ENCODE assay signal across 21 cellular contexts in the genomic region with DNA sequence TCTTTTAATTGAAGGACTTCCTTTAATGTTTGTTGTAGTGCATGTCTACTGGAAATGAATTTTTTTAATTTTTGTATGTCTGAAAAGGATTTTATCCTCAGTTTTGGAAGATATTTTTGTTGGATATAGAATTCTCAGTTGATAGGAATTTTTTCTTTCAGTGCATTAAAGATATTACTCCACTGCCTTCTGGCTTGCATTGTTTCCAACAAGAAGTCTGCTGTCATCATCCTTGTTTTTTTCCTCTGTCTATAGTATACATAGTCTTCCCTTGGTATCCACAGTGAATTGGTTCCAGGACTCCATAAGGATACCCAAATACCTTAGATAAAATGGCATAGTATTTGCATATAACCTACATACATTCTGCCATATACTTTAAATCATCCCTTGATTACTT. TPM values are rescaled to one million over a fixed set of nuclear protein-coding genes. Genes with fewer than 3 reads are reported as not detected.
DNase-seq lines count a peak whose midpoint lies in the region; ATAC-seq, FAIRE-seq and TF ChIP-seq lines count a peak whose summit lies in the region.
"Had no signal": no experiment of that assay in that cellular context is flagged by ENCODE, and none has a peak within 500 bp of the region (broad histone marks: within the 10 kb centered on the region; RNA-seq: fewer than 3 reads in every experiment).

No MANE protein-coding gene starts in this region.

- DNase-seq in NCI-H1092 treated with DMSO at 0.1 percent for 48 hours (lab: John Stamatoyannopoulos, UW) (peak; percentile 3), NCI-H1092 (lab: John Stamatoyannopoulos, UW) (no peak), Kasumi-1 (lab: John Stamatoyannopoulos, UW) (peak; percentile 8 to 29), WTC11 (ENCODE audit: low spot score) (no peak), HT-29 (ENCODE audit: low spot score) (no peak), AG20443 (ENCODE audit: low spot score) (no peak)
- DNase-seq: BE2C; C1 segment of cervical spinal cord; CD4-positive, CD25-positive, alpha-beta regulatory T cell; CD8-positive, alpha-beta memory T cell; COR-L47; GDM1; HCEC 1CT; IMR-90; Karpas-422; KBM-7 had no signal

- H3K4me3 Mint-ChIP-seq in WTC11 = no peak overlapping the region
- H3K4me3 Mint-ChIP-seq: CD4-positive, CD25-positive, alpha-beta regulatory T cell; CD8-positive, alpha-beta memory T cell; GM23338 had no signal

- peaks cover 12% of the 10 kb centered on the region for H3K36me3 Mint-ChIP-seq in WTC11
- H3K36me3 Mint-ChIP-seq: CD4-positive, CD25-positive, alpha-beta regulatory T cell had no signal

- H3K27me3 Mint-ChIP-seq in WTC11 (ENCODE audit: low read depth) = peaks cover 4% of the 10 kb centered on the region; the same call in 1 of the 2 replicates

- H3K4me1 Mint-ChIP-seq in WTC11 = no peaks in the 10 kb centered on the region
- H3K4me1 Mint-ChIP-seq: CD4-positive, CD25-positive, alpha-beta regulatory T cell; CD8-positive, alpha-beta memory T cell; GM23338 had no signal

- no peak for ATAC-seq in WTC11
- no peak for ATAC-seq in GM19328 (IDR thresholded peaks at IDR 0.05; ENCODE audit: unreplicated experiment)
- ATAC-seq: GM23338 had no signal

- peak; percentile 33 for FAIRE-seq in G401.6 (lab: Jason Lieb, UNC)
- FAIRE-seq: GM19239, H54 had no signal

- CTCF ChIA-PET in WTC11 (lab: Charles Lee) = no interaction called here

- peaks cover 23% of the 10 kb centered on the region for H3K9me3 Mint-ChIP-seq in WTC11

- no peak overlapping the region for H3K27ac Mint-ChIP-seq in WTC11
- H3K27ac Mint-ChIP-seq: CD4-positive, CD25-positive, alpha-beta regulatory T cell; CD8-positive, alpha-beta memory T cell; GM23338 had no signal

- TF ChIP-seq CTCF in WTC11 (IDR thresholded peaks at IDR 0.05) = no peak

- POLR2A ChIA-PET in WTC11 (lab: Charles Lee) = no interaction called here

TF ChIP-seq in WTC11, 78 proteins besides CTCF, POLR2A, EP300 and RAD21:
- peak; percentile 95 for TF ChIP-seq ZNF317 (CRISPR knock-in tag; IDR thresholded peaks at IDR 0.05; ENCODE audit: borderline replicate concordance, low read depth)
- TF ChIP-seq ZNF263 (CRISPR knock-in tag; IDR thresholded peaks at IDR 0.05; ENCODE audit: low read depth) = no peak
- TF ChIP-seq, protein P1, sequence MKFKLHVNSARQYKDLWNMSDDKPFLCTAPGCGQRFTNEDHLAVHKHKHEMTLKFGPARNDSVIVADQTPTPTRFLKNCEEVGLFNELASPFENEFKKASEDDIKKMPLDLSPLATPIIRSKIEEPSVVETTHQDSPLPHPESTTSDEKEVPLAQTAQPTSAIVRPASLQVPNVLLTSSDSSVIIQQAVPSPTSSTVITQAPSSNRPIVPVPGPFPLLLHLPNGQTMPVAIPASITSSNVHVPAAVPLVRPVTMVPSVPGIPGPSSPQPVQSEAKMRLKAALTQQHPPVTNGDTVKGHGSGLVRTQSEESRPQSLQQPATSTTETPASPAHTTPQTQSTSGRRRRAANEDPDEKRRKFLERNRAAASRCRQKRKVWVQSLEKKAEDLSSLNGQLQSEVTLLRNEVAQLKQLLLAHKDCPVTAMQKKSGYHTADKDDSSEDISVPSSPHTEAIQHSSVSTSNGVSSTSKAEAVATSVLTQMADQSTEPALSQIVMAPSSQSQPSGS (CRISPR knock-in tag; IDR thresholded peaks at IDR 0.05; ENCODE audit: borderline replicate concordance, low read depth) = no peak

RNA-seq across cellular contexts. Expression of a gene that starts 33.5 kb away (rescaled TPM):
- total RNA-seq in WTC11 (2021) = 4.6 to 6.3 TPM (median 4.9 TPM) in 3 replicates
- total RNA-seq in HT-29 (2014; rRNA removed; shearing (Covaris generic)) = 0.13 and 0.18 TPM in 2 replicates

Comparison
In these comparisons a context has a peak if more than half of its experiments do, and no peak if none do; other contexts are left out.
1. DNase-seq: peak in NCI-H1092 treated with DMSO at 0.1 percent for 48 hours (single experiment) and Kasumi-1 (2 of 2); none in NCI-H1092 (single experiment), WTC11 (single experiment), HT-29 (single experiment) and AG20443 (single experiment).